In the genomic region with DNA sequence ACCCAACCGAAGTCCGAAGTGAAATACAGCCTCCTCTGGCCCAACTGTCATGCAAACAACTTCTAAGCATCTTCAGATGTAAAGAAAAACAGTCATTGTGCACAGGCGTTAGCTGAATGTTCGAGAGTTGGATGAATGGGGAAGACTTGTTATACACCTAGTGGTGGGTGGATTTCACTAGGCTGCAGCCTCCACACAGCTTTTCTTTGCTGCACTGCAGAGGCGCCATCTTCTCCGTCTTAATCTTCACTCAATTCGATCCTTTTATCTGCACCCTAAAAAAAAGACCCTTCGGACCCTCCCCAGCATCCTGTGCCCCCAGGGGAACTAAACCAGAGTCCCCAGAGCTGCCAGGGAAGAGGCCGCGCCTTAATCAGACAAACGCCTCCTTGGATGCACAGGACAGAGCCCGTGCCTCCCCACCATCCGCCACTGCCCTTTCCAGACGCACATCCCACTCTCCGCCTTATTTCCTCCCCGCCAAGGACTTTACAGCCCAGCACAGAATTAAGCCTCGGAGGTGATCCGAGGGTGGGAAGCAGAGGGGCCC, we compare ENCODE assay signal across 1 cellular context.
TF ChIP-seq lines count a peak whose summit lies in the region.

No MANE protein-coding gene starts in this region.

TF ChIP-seq in HEK293, 187 proteins besides CTCF, POLR2A, EP300 and RAD21 (continued from another document):
- TF ChIP-seq, protein P1, sequence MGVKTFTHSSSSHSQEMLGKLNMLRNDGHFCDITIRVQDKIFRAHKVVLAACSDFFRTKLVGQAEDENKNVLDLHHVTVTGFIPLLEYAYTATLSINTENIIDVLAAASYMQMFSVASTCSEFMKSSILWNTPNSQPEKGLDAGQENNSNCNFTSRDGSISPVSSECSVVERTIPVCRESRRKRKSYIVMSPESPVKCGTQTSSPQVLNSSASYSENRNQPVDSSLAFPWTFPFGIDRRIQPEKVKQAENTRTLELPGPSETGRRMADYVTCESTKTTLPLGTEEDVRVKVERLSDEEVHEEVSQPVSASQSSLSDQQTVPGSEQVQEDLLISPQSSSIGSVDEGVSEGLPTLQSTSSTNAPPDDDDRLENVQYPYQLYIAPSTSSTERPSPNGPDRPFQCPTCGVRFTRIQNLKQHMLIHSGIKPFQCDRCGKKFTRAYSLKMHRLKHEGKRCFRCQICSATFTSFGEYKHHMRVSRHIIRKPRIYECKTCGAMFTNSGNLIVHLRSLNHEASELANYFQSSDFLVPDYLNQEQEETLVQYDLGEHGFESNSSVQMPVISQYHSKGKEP (tag by site-specific recombination; IDR thresholded peaks at IDR 0.05) = peak; percentile 17; the same call in 1 of the 2 replicates
- peak; percentile 65; the same call in 1 of the 2 replicates for TF ChIP-seq TRIM28 (IDR thresholded peaks at IDR 0.05; ENCODE audit: borderline replicate concordance, low read length)
- TF ChIP-seq ZFHX2 (tag by site-specific recombination; conservative IDR thresholded peaks at IDR 0.05) = peak; percentile 70
- 0 out of 2 replicates have a peak, but pooled peaks have one; percentile 42 for TF ChIP-seq ZNF768 (tag by site-specific recombination; IDR thresholded peaks at IDR 0.05)
- TF ChIP-seq ZNF19 (tag by site-specific recombination; IDR thresholded peaks at IDR 0.05; ENCODE audit: low read depth) = no peak
TF ChIP-seq in HEK293: peak in this region for 11.
